ENCODE assay signal across 18 cellular contexts in genomic region chr3:6416049-6416661, GRCh38.
"Had no signal": no experiment of that assay in that cellular context is flagged by ENCODE, and none has a peak within 500 bp of the region (broad histone marks: within the 10 kb centered on the region; RNA-seq: fewer than 3 reads in every experiment).

No MANE protein-coding gene starts in this region.

- DNase-seq: activated B cell treated with CpG ODN at 0.5 μM for 24 hours; activated CD4-positive, alpha-beta T cell treated with anti-CD3 and anti-CD28 coated beads for 36 hours; activated CD8-positive, alpha-beta memory T cell treated with anti-CD3 and anti-CD28 coated beads, Interleukin-2, amount 10 ng/mL, durations not matched to agents 7 days and 5 days; activated CD8-positive, alpha-beta T cell treated with anti-CD3 and anti-CD28 coated beads, Interleukin-2, amount 10 ng/mL, durations not matched to agents 7 days and 5 days; activated T-cell treated with anti-CD3 and anti-CD28 coated beads, Interleukin-2, amount 50 U/mL, for 48 hours; central memory CD4-positive, alpha-beta T cell; head of caudate nucleus; hippocampal formation; left cardiac atrium; mammary epithelial cell; naive B cell; nephron progenitor cell; ovary; retina; stimulated activated CD4-positive, alpha-beta T cell treated with anti-CD3 and anti-CD28 coated beads, Interleukin-12 subunit alpha, Interleukin-12 subunit beta, amount 100 ng/mL, for 4 hours; stimulated activated CD4-positive, alpha-beta T cell treated with anti-CD3 and anti-CD28 coated beads, Interleukin-4, amount 100 ng/mL, for 1 hour; uterus had no signal

- ATAC-seq: activated CD4-positive, alpha-beta T cell treated with anti-CD3 and anti-CD28 coated beads for 36 hours; activated CD8-positive, alpha-beta memory T cell treated with anti-CD3 and anti-CD28 coated beads, Interleukin-2, amount 10 ng/mL, durations not matched to agents 7 days and 5 days; activated CD8-positive, alpha-beta T cell treated with anti-CD3 and anti-CD28 coated beads, Interleukin-2, amount 10 ng/mL, durations not matched to agents 7 days and 5 days; left cardiac atrium; sciatic nerve had no signal
